1 cellular context compared by ENCODE assay signal in the genomic region with DNA sequence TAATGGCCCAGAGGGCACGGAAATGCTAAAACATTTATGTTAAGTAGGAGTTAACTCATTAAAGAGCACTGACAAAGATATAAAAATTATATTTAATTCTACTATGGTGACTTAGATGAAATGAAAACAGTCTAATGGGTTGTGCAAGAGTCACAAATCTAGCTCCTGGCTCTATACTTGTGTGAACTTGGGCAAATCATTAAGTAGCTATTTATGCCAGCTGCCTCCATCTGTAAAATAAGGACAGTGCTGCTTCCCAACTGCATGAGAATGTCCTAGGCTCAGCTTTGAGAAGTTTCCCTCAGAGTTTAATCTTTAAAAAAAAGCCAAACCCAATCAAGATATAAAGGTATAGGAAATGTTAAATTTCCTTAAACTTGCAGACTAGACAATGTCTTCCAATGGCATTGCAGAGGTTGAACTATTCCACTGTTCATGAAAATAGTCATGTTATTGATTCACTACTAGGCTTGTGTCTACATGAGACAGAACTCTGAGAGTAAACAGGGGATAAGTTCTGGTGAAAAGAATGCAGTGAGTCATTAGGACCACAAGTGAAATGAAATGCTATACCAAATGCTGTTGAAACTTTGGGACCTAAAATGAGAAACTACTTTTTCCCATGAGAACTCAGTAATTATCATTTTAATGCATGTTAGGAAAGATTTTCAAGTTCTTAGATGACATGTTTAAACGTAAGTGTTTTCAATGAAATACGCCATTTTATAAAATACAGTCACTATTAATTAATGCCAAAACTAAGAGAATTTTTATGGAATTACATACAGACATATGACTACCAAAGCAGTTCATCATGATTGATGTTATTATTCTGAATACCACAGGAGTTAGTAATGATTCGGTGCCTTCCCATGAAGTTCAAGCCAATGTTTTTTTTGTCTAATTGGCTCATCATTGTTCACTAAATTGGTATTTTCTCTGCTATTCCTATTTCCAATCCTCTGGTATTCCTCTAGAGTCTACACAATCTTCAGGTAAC.
TF ChIP-seq lines count a peak whose summit lies in the region.

No MANE protein-coding gene starts in this region.

TF ChIP-seq in HepG2, 621 proteins besides CTCF, POLR2A, EP300 and RAD21 (continued from another document and continues in another):
- peak; percentile 74; the same call in 1 of the 2 replicates for TF ChIP-seq EHMT2 (IDR thresholded peaks at IDR 0.05; ENCODE audit: borderline replicate concordance, low read depth, low read length)
- peak; percentile 95 for TF ChIP-seq FOXK1 (CRISPR knock-in tag; IDR thresholded peaks at IDR 0.05; ENCODE audit: borderline replicate concordance, low read depth)
- peak; percentile 23 to 24; a peak in 1 of 4 replicates for TF ChIP-seq MAFK (conservative IDR thresholded peaks at IDR 0.05 in 1 of 2, IDR thresholded peaks at IDR 0.05 in 1 of 2; ENCODE audit: low read length in 2 of 2)
- no peak for TF ChIP-seq CREB1 (IDR thresholded peaks at IDR 0.05)
- TF ChIP-seq CREB1 (CRISPR knock-in tag; IDR thresholded peaks at IDR 0.05): peak; percentile 75
- TF ChIP-seq PAWR (CRISPR knock-in tag; IDR thresholded peaks at IDR 0.05; ENCODE audit: borderline replicate concordance): no peak
- TF ChIP-seq ZNF530 (CRISPR knock-in tag; IDR thresholded peaks at IDR 0.05; ENCODE audit: low read depth): no peak
- no peak for TF ChIP-seq HNRNPK (IDR thresholded peaks at IDR 0.05; ENCODE audit: low read depth, low read length, poor library complexity, severe bottlenecking)
- no peak for TF ChIP-seq MAFG (CRISPR knock-in tag; IDR thresholded peaks at IDR 0.05)
- TF ChIP-seq, protein P1, sequence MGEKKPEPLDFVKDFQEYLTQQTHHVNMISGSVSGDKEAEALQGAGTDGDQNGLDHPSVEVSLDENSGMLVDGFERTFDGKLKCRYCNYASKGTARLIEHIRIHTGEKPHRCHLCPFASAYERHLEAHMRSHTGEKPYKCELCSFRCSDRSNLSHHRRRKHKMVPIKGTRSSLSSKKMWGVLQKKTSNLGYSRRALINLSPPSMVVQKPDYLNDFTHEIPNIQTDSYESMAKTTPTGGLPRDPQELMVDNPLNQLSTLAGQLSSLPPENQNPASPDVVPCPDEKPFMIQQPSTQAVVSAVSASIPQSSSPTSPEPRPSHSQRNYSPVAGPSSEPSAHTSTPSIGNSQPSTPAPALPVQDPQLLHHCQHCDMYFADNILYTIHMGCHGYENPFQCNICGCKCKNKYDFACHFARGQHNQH (CRISPR knock-in tag; IDR thresholded peaks at IDR 0.05): peak; percentile 28; the same call in 1 of the 2 replicates
- no peak for TF ChIP-seq MTA3 (CRISPR knock-in tag; IDR thresholded peaks at IDR 0.05)
- TF ChIP-seq, protein P2, sequence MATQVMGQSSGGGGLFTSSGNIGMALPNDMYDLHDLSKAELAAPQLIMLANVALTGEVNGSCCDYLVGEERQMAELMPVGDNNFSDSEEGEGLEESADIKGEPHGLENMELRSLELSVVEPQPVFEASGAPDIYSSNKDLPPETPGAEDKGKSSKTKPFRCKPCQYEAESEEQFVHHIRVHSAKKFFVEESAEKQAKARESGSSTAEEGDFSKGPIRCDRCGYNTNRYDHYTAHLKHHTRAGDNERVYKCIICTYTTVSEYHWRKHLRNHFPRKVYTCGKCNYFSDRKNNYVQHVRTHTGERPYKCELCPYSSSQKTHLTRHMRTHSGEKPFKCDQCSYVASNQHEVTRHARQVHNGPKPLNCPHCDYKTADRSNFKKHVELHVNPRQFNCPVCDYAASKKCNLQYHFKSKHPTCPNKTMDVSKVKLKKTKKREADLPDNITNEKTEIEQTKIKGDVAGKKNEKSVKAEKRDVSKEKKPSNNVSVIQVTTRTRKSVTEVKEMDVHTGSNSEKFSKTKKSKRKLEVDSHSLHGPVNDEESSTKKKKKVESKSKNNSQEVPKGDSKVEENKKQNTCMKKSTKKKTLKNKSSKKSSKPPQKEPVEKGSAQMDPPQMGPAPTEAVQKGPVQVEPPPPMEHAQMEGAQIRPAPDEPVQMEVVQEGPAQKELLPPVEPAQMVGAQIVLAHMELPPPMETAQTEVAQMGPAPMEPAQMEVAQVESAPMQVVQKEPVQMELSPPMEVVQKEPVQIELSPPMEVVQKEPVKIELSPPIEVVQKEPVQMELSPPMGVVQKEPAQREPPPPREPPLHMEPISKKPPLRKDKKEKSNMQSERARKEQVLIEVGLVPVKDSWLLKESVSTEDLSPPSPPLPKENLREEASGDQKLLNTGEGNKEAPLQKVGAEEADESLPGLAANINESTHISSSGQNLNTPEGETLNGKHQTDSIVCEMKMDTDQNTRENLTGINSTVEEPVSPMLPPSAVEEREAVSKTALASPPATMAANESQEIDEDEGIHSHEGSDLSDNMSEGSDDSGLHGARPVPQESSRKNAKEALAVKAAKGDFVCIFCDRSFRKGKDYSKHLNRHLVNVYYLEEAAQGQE (IDR thresholded peaks at IDR 0.05; ENCODE audit: borderline replicate concordance in 1 of 2, low read depth in 1 of 2, low read length in 2 of 2): peak in 1 of 2 experiments; percentile 53; a peak in 1 of 4 replicates
- TF ChIP-seq CREM (IDR thresholded peaks at IDR 0.05): peak; percentile 55; the same call in 1 of the 2 replicates
- no peak for TF ChIP-seq CREM (CRISPR knock-in tag; IDR thresholded peaks at IDR 0.05)
- TF ChIP-seq, protein P3, sequence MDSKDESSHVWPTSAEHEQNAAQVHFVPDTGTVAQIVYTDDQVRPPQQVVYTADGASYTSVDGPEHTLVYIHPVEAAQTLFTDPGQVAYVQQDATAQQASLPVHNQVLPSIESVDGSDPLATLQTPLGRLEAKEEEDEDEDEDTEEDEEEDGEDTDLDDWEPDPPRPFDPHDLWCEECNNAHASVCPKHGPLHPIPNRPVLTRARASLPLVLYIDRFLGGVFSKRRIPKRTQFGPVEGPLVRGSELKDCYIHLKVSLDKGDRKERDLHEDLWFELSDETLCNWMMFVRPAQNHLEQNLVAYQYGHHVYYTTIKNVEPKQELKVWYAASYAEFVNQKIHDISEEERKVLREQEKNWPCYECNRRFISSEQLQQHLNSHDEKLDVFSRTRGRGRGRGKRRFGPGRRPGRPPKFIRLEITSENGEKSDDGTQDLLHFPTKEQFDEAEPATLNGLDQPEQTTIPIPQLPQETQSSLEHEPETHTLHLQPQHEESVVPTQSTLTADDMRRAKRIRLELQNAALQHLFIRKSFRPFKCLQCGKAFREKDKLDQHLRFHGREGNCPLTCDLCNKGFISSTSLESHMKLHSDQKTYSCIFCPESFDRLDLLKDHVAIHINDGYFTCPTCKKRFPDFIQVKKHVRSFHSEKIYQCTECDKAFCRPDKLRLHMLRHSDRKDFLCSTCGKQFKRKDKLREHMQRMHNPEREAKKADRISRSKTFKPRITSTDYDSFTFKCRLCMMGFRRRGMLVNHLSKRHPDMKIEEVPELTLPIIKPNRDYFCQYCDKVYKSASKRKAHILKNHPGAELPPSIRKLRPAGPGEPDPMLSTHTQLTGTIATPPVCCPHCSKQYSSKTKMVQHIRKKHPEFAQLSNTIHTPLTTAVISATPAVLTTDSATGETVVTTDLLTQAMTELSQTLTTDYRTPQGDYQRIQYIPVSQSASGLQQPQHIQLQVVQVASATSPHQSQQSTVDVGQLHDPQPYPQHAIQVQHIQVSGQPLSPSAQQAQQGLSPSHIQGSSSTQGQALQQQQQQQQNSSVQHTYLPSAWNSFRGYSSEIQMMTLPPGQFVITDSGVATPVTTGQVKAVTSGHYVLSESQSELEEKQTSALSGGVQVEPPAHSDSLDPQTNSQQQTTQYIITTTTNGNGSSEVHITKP (CRISPR knock-in tag; IDR thresholded peaks at IDR 0.05; ENCODE audit: low read depth): peak; percentile 30; the same call in 1 of the 2 replicates
- TF ChIP-seq YY1 (IDR thresholded peaks at IDR 0.05; ENCODE audit: insufficient read depth, insufficient replicate concordance, low read depth, low read length): no peak
- no peak for TF ChIP-seq FOXM1 (CRISPR knock-in tag; IDR thresholded peaks at IDR 0.05)
- TF ChIP-seq GATAD2A (CRISPR knock-in tag; IDR thresholded peaks at IDR 0.05): peak; percentile 94
- 0 out of 2 replicates have a peak, but pooled peaks have one; percentile 57 for TF ChIP-seq PPARG (CRISPR knock-in tag; conservative IDR thresholded peaks at IDR 0.05)
- TF ChIP-seq ZNF446 (CRISPR knock-in tag; IDR thresholded peaks at IDR 0.05): no peak
- TF ChIP-seq SOX5 (CRISPR knock-in tag; IDR thresholded peaks at IDR 0.05; ENCODE audit: borderline replicate concordance): peak; percentile 88
- TF ChIP-seq ZFP1 (CRISPR knock-in tag; IDR thresholded peaks at IDR 0.05): peak; percentile 41; the same call in 1 of the 2 replicates
- no peak for TF ChIP-seq DNMT1 (CRISPR knock-in tag; IDR thresholded peaks at IDR 0.05)
- TF ChIP-seq NR2F1 (CRISPR knock-in tag; IDR thresholded peaks at IDR 0.05): peak in 1 of 2 experiments; percentile 19; a peak in 1 of 4 replicates
- TF ChIP-seq FOXJ3 (CRISPR knock-in tag; IDR thresholded peaks at IDR 0.05; ENCODE audit: borderline replicate concordance): peak; percentile 87
- TF ChIP-seq ZNF30 (CRISPR knock-in tag; IDR thresholded peaks at IDR 0.05): no peak
- TF ChIP-seq RCOR2 (CRISPR knock-in tag; IDR thresholded peaks at IDR 0.05): peak; percentile 96
- TF ChIP-seq SP5 (CRISPR knock-in tag; IDR thresholded peaks at IDR 0.05; ENCODE audit: borderline replicate concordance, low read depth): no peak
- TF ChIP-seq, protein P4, sequence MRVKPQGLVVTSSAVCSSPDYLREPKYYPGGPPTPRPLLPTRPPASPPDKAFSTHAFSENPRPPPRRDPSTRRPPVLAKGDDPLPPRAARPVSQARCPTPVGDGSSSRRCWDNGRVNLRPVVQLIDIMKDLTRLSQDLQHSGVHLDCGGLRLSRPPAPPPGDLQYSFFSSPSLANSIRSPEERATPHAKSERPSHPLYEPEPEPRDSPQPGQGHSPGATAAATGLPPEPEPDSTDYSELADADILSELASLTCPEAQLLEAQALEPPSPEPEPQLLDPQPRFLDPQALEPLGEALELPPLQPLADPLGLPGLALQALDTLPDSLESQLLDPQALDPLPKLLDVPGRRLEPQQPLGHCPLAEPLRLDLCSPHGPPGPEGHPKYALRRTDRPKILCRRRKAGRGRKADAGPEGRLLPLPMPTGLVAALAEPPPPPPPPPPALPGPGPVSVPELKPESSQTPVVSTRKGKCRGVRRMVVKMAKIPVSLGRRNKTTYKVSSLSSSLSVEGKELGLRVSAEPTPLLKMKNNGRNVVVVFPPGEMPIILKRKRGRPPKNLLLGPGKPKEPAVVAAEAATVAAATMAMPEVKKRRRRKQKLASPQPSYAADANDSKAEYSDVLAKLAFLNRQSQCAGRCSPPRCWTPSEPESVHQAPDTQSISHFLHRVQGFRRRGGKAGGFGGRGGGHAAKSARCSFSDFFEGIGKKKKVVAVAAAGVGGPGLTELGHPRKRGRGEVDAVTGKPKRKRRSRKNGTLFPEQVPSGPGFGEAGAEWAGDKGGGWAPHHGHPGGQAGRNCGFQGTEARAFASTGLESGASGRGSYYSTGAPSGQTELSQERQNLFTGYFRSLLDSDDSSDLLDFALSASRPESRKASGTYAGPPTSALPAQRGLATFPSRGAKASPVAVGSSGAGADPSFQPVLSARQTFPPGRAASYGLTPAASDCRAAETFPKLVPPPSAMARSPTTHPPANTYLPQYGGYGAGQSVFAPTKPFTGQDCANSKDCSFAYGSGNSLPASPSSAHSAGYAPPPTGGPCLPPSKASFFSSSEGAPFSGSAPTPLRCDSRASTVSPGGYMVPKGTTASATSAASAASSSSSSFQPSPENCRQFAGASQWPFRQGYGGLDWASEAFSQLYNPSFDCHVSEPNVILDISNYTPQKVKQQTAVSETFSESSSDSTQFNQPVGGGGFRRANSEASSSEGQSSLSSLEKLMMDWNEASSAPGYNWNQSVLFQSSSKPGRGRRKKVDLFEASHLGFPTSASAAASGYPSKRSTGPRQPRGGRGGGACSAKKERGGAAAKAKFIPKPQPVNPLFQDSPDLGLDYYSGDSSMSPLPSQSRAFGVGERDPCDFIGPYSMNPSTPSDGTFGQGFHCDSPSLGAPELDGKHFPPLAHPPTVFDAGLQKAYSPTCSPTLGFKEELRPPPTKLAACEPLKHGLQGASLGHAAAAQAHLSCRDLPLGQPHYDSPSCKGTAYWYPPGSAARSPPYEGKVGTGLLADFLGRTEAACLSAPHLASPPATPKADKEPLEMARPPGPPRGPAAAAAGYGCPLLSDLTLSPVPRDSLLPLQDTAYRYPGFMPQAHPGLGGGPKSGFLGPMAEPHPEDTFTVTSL (CRISPR knock-in tag; IDR thresholded peaks at IDR 0.05; ENCODE audit: borderline replicate concordance): peak; percentile 97
- peak; percentile 99 for TF ChIP-seq FOXA3 (CRISPR knock-in tag; IDR thresholded peaks at IDR 0.05)
- 0 out of 2 replicates have a peak, but pooled peaks have one; percentile 21 for TF ChIP-seq ZNF12 (CRISPR knock-in tag; IDR thresholded peaks at IDR 0.05)
- TF ChIP-seq FIP1L1 (IDR thresholded peaks at IDR 0.05; ENCODE audit: borderline replicate concordance, insufficient read depth, low read depth, low read length): no peak
- TF ChIP-seq RFX3 (CRISPR knock-in tag; IDR thresholded peaks at IDR 0.05): no peak
- TF ChIP-seq MIER2 (CRISPR knock-in tag; IDR thresholded peaks at IDR 0.05): peak; percentile 44; the same call in 1 of the 2 replicates
- no peak for TF ChIP-seq ATAD3A (CRISPR knock-in tag; IDR thresholded peaks at IDR 0.05)
- TF ChIP-seq ZFYVE20 (CRISPR knock-in tag; IDR thresholded peaks at IDR 0.05; ENCODE audit: borderline replicate concordance, low read depth): no peak
- no peak for TF ChIP-seq ZNF883 (CRISPR knock-in tag; IDR thresholded peaks at IDR 0.05; ENCODE audit: not compliant biosample characterization)
- TF ChIP-seq KMT2A (CRISPR knock-in tag; IDR thresholded peaks at IDR 0.05): no peak
- TF ChIP-seq, protein P5, sequence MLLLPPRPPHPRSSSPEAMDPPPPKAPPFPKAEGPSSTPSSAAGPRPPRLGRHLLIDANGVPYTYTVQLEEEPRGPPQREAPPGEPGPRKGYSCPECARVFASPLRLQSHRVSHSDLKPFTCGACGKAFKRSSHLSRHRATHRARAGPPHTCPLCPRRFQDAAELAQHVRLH (CRISPR knock-in tag; IDR thresholded peaks at IDR 0.05; ENCODE audit: borderline replicate concordance, low read depth): 0 out of 2 replicates have a peak, but pooled peaks have one; percentile 33
- 0 out of 2 replicates have a peak, but pooled peaks have one; percentile 8 for TF ChIP-seq SNAPC2 (CRISPR knock-in tag; IDR thresholded peaks at IDR 0.05)
- no peak for TF ChIP-seq PLRG1 (conservative IDR thresholded peaks at IDR 0.05)
- no peak for TF ChIP-seq SMYD3 (CRISPR knock-in tag; IDR thresholded peaks at IDR 0.05)
- TF ChIP-seq, protein P6, sequence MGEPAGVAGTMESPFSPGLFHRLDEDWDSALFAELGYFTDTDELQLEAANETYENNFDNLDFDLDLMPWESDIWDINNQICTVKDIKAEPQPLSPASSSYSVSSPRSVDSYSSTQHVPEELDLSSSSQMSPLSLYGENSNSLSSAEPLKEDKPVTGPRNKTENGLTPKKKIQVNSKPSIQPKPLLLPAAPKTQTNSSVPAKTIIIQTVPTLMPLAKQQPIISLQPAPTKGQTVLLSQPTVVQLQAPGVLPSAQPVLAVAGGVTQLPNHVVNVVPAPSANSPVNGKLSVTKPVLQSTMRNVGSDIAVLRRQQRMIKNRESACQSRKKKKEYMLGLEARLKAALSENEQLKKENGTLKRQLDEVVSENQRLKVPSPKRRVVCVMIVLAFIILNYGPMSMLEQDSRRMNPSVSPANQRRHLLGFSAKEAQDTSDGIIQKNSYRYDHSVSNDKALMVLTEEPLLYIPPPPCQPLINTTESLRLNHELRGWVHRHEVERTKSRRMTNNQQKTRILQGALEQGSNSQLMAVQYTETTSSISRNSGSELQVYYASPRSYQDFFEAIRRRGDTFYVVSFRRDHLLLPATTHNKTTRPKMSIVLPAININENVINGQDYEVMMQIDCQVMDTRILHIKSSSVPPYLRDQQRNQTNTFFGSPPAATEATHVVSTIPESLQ (CRISPR knock-in tag; conservative IDR thresholded peaks at IDR 0.05): no peak
